ENCODE assay signal across 1 cellular context in the genomic region with DNA sequence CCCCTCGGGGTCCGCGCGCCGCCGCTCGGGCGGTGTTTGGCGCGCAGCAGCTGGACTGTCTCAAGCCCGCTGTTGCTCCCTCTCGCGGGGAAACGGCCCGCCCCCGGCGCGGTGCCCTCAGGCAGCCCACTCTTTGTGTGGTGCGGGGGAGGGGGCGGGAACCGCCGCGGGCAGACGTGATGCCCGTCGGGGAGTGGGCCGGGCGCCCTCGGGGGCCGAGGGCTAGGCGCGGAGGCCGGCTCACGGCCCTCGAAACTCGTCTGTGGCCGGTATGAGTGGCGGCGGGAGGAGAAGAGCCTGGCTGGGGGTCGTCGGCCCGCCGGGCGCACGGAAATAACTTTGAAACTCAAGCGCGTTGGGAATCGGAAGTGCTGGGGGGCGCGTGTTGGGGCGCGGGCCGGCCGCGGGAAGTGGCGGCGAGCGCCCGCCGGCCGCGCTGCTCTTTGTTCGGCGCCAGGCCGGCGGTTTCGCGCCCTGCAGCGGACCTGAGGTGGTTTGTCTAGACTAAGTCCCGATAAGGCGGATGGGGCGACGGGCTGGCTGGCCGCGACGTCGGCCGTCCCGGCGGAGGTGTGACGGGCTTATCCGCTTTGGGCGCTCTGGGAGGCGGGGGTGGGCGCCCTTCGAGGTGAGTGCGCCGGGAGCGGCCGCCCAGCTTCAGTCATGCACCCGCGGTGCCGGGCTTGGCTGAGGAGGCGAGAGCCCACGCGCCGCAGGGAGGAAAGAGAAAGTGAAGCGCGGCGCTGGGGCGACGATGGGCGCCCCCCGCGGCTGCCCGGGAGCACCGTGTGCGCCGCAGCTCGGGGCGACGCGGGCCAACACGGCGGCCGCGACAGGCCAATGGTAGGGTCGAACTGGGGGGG.
TF ChIP-seq lines count a peak whose summit lies in the region.

No MANE protein-coding gene starts in this region.

TF ChIP-seq in HepG2, 621 proteins besides CTCF, POLR2A, EP300 and RAD21 (continued from another document and continues in another):
- no peak; the same call in 1 of the 2 replicates for TF ChIP-seq MYC (CRISPR knock-in tag; IDR thresholded peaks at IDR 0.05; ENCODE audit: borderline replicate concordance)
- TF ChIP-seq, protein P1, sequence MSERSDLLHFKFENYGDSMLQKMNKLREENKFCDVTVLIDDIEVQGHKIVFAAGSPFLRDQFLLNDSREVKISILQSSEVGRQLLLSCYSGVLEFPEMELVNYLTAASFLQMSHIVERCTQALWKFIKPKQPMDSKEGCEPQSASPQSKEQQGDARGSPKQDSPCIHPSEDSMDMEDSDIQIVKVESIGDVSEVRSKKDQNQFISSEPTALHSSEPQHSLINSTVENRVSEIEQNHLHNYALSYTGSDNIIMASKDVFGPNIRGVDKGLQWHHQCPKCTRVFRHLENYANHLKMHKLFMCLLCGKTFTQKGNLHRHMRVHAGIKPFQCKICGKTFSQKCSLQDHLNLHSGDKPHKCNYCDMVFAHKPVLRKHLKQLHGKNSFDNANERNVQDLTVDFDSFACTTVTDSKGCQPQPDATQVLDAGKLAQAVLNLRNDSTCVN (CRISPR knock-in tag; IDR thresholded peaks at IDR 0.05; ENCODE audit: borderline replicate concordance): no peak
- TF ChIP-seq, protein P2, sequence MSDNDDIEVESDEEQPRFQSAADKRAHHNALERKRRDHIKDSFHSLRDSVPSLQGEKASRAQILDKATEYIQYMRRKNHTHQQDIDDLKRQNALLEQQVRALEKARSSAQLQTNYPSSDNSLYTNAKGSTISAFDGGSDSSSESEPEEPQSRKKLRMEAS (IDR thresholded peaks at IDR 0.05): no peak; the same call in none of the 2 replicates
- no peak for TF ChIP-seq TRIM24 (CRISPR knock-in tag; IDR thresholded peaks at IDR 0.05)
- TF ChIP-seq, protein P3, sequence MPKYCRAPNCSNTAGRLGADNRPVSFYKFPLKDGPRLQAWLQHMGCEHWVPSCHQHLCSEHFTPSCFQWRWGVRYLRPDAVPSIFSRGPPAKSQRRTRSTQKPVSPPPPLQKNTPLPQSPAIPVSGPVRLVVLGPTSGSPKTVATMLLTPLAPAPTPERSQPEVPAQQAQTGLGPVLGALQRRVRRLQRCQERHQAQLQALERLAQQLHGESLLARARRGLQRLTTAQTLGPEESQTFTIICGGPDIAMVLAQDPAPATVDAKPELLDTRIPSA (CRISPR knock-in tag; IDR thresholded peaks at IDR 0.05; ENCODE audit: borderline replicate concordance): 0 out of 2 replicates have a peak, but pooled peaks have one; percentile 7
- 0 out of 2 replicates have a peak, but pooled peaks have one; percentile 13 for TF ChIP-seq ZSCAN20 (CRISPR knock-in tag; IDR thresholded peaks at IDR 0.05; ENCODE audit: borderline replicate concordance)
- no peak for TF ChIP-seq NR2F1 (CRISPR knock-in tag; IDR thresholded peaks at IDR 0.05)
- TF ChIP-seq RELA (CRISPR knock-in tag; IDR thresholded peaks at IDR 0.05): no peak
- TF ChIP-seq SIX1 (CRISPR knock-in tag; IDR thresholded peaks at IDR 0.05; ENCODE audit: borderline replicate concordance): no peak
- TF ChIP-seq ZNF333 (CRISPR knock-in tag; IDR thresholded peaks at IDR 0.05; ENCODE audit: borderline replicate concordance): no peak
- no peak for TF ChIP-seq HNF4A (CRISPR knock-in tag; IDR thresholded peaks at IDR 0.05)
- no peak for TF ChIP-seq SRF (IDR thresholded peaks at IDR 0.05; ENCODE audit: low read depth, low read length)
- no peak; the same call in 1 of the 2 replicates for TF ChIP-seq HMG20B (CRISPR knock-in tag; conservative IDR thresholded peaks at IDR 0.05)
- TF ChIP-seq ZNF772 (CRISPR knock-in tag; IDR thresholded peaks at IDR 0.05): no peak
- TF ChIP-seq, protein P4, sequence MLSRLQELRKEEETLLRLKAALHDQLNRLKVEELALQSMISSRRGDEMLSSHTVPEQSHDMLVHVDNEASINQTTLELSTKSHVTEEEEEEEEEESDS (CRISPR knock-in tag; IDR thresholded peaks at IDR 0.05; ENCODE audit: borderline replicate concordance): no peak
- TF ChIP-seq CBX5 (CRISPR knock-in tag; IDR thresholded peaks at IDR 0.05; ENCODE audit: borderline replicate concordance): 0 out of 2 replicates have a peak, but pooled peaks have one; percentile 11
- TF ChIP-seq, protein P5, sequence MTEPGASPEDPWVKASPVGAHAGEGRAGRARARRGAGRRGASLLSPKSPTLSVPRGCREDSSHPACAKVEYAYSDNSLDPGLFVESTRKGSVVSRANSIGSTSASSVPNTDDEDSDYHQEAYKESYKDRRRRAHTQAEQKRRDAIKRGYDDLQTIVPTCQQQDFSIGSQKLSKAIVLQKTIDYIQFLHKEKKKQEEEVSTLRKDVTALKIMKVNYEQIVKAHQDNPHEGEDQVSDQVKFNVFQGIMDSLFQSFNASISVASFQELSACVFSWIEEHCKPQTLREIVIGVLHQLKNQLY (CRISPR knock-in tag; IDR thresholded peaks at IDR 0.05): no peak
- TF ChIP-seq ZNF510 (CRISPR knock-in tag; IDR thresholded peaks at IDR 0.05; ENCODE audit: low read depth): no peak
- TF ChIP-seq, protein P6, sequence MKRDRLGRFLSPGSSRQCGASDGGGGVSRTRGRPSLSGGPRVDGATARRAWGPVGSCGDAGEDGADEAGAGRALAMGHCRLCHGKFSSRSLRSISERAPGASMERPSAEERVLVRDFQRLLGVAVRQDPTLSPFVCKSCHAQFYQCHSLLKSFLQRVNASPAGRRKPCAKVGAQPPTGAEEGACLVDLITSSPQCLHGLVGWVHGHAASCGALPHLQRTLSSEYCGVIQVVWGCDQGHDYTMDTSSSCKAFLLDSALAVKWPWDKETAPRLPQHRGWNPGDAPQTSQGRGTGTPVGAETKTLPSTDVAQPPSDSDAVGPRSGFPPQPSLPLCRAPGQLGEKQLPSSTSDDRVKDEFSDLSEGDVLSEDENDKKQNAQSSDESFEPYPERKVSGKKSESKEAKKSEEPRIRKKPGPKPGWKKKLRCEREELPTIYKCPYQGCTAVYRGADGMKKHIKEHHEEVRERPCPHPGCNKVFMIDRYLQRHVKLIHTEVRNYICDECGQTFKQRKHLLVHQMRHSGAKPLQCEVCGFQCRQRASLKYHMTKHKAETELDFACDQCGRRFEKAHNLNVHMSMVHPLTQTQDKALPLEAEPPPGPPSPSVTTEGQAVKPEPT (CRISPR knock-in tag; IDR thresholded peaks at IDR 0.05; ENCODE audit: low read depth): 0 out of 2 replicates have a peak, but pooled peaks have one; percentile 9
- no peak for TF ChIP-seq SP140L (CRISPR knock-in tag; IDR thresholded peaks at IDR 0.05; ENCODE audit: borderline replicate concordance)
- no peak for TF ChIP-seq ISX (CRISPR knock-in tag; conservative IDR thresholded peaks at IDR 0.05)
- no peak for TF ChIP-seq SMAD9 (CRISPR knock-in tag; IDR thresholded peaks at IDR 0.05)
- TF ChIP-seq ZNF777 (CRISPR knock-in tag; IDR thresholded peaks at IDR 0.05): peak; percentile 97
- TF ChIP-seq, protein P7, sequence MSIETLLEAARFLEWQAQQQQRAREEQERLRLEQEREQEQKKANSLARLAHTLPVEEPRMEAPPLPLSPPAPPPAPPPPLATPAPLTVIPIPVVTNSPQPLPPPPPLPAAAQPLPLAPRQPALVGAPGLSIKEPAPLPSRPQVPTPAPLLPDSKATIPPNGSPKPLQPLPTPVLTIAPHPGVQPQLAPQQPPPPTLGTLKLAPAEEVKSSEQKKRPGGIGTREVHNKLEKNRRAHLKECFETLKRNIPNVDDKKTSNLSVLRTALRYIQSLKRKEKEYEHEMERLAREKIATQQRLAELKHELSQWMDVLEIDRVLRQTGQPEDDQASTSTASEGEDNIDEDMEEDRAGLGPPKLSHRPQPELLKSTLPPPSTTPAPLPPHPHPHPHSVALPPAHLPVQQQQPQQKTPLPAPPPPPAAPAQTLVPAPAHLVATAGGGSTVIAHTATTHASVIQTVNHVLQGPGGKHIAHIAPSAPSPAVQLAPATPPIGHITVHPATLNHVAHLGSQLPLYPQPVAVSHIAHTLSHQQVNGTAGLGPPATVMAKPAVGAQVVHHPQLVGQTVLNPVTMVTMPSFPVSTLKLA (IDR thresholded peaks at IDR 0.05): no peak
- TF ChIP-seq, protein P8, sequence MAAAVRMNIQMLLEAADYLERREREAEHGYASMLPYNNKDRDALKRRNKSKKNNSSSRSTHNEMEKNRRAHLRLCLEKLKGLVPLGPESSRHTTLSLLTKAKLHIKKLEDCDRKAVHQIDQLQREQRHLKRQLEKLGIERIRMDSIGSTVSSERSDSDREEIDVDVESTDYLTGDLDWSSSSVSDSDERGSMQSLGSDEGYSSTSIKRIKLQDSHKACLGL (CRISPR knock-in tag; IDR thresholded peaks at IDR 0.05): peak; percentile 39
- no peak for TF ChIP-seq KMT2B (CRISPR knock-in tag; IDR thresholded peaks at IDR 0.05)
- no peak for TF ChIP-seq ZNF569 (CRISPR knock-in tag; IDR thresholded peaks at IDR 0.05; ENCODE audit: borderline replicate concordance)
- peak; percentile 76 for TF ChIP-seq SKI (IDR thresholded peaks at IDR 0.05; ENCODE audit: partially characterized antibody)
- TF ChIP-seq ZNF773 (CRISPR knock-in tag; IDR thresholded peaks at IDR 0.05; ENCODE audit: borderline replicate concordance): no peak
- no peak for TF ChIP-seq KLF16 (CRISPR knock-in tag; IDR thresholded peaks at IDR 0.05)
- TF ChIP-seq PPARG (CRISPR knock-in tag; conservative IDR thresholded peaks at IDR 0.05): 0 out of 2 replicates have a peak, but pooled peaks have one; percentile 30
- TF ChIP-seq ZC3H13 (CRISPR knock-in tag; IDR thresholded peaks at IDR 0.05): peak; percentile 60; the same call in 1 of the 2 replicates
- no peak for TF ChIP-seq ARNT (IDR thresholded peaks at IDR 0.05)
- TF ChIP-seq PAF1 (CRISPR knock-in tag; IDR thresholded peaks at IDR 0.05): no peak
- no peak for TF ChIP-seq MBNL3 (CRISPR knock-in tag; conservative IDR thresholded peaks at IDR 0.05)
- 0 out of 2 replicates have a peak, but pooled peaks have one; percentile 3 for TF ChIP-seq SNAPC2 (CRISPR knock-in tag; IDR thresholded peaks at IDR 0.05)
- TF ChIP-seq, protein P9, sequence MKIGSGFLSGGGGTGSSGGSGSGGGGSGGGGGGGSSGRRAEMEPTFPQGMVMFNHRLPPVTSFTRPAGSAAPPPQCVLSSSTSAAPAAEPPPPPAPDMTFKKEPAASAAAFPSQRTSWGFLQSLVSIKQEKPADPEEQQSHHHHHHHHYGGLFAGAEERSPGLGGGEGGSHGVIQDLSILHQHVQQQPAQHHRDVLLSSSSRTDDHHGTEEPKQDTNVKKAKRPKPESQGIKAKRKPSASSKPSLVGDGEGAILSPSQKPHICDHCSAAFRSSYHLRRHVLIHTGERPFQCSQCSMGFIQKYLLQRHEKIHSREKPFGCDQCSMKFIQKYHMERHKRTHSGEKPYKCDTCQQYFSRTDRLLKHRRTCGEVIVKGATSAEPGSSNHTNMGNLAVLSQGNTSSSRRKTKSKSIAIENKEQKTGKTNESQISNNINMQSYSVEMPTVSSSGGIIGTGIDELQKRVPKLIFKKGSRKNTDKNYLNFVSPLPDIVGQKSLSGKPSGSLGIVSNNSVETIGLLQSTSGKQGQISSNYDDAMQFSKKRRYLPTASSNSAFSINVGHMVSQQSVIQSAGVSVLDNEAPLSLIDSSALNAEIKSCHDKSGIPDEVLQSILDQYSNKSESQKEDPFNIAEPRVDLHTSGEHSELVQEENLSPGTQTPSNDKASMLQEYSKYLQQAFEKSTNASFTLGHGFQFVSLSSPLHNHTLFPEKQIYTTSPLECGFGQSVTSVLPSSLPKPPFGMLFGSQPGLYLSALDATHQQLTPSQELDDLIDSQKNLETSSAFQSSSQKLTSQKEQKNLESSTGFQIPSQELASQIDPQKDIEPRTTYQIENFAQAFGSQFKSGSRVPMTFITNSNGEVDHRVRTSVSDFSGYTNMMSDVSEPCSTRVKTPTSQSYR (CRISPR knock-in tag; IDR thresholded peaks at IDR 0.05; ENCODE audit: borderline replicate concordance): no peak
- no peak for TF ChIP-seq ZNF292 (CRISPR knock-in tag; IDR thresholded peaks at IDR 0.05; ENCODE audit: borderline replicate concordance, low read depth)
- TF ChIP-seq, protein P10, sequence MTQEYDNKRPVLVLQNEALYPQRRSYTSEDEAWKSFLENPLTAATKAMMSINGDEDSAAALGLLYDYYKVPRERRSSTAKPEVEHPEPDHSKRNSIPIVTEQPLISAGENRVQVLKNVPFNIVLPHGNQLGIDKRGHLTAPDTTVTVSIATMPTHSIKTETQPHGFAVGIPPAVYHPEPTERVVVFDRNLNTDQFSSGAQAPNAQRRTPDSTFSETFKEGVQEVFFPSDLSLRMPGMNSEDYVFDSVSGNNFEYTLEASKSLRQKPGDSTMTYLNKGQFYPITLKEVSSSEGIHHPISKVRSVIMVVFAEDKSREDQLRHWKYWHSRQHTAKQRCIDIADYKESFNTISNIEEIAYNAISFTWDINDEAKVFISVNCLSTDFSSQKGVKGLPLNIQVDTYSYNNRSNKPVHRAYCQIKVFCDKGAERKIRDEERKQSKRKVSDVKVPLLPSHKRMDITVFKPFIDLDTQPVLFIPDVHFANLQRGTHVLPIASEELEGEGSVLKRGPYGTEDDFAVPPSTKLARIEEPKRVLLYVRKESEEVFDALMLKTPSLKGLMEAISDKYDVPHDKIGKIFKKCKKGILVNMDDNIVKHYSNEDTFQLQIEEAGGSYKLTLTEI (CRISPR knock-in tag; conservative IDR thresholded peaks at IDR 0.05): no peak
- TF ChIP-seq, protein P11, sequence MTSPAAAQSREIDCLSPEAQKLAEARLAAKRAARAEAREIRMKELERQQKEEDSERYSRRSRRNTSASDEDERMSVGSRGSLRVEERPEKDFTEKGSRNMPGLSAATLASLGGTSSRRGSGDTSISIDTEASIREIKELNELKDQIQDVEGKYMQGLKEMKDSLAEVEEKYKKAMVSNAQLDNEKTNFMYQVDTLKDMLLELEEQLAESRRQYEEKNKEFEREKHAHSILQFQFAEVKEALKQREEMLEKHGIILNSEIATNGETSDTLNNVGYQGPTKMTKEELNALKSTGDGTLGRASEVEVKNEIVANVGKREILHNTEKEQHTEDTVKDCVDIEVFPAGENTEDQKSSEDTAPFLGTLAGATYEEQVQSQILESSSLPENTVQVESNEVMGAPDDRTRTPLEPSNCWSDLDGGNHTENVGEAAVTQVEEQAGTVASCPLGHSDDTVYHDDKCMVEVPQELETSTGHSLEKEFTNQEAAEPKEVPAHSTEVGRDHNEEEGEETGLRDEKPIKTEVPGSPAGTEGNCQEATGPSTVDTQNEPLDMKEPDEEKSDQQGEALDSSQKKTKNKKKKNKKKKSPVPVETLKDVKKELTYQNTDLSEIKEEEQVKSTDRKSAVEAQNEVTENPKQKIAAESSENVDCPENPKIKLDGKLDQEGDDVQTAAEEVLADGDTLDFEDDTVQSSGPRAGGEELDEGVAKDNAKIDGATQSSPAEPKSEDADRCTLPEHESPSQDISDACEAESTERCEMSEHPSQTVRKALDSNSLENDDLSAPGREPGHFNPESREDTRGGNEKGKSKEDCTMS (CRISPR knock-in tag; conservative IDR thresholded peaks at IDR 0.05): no peak
- TF ChIP-seq ISL2 (CRISPR knock-in tag; IDR thresholded peaks at IDR 0.05): no peak
- TF ChIP-seq, protein P12, sequence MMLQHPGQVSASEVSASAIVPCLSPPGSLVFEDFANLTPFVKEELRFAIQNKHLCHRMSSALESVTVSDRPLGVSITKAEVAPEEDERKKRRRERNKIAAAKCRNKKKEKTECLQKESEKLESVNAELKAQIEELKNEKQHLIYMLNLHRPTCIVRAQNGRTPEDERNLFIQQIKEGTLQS (CRISPR knock-in tag; IDR thresholded peaks at IDR 0.05): 0 out of 2 replicates have a peak, but pooled peaks have one; percentile 17
- TF ChIP-seq ZBTB20 (CRISPR knock-in tag; IDR thresholded peaks at IDR 0.05; ENCODE audit: borderline replicate concordance, low read depth): no peak
- TF ChIP-seq THYN1 (CRISPR knock-in tag; IDR thresholded peaks at IDR 0.05; ENCODE audit: borderline replicate concordance, low read depth): no peak
- no peak for TF ChIP-seq TARDBP (CRISPR knock-in tag; IDR thresholded peaks at IDR 0.05)
- TF ChIP-seq CCAR2 (optimal IDR thresholded peaks at IDR 0.05; ENCODE audit: low read depth, low read length): no peak
- peak; percentile 19; the same call in 1 of the 2 replicates for TF ChIP-seq ZNF317 (CRISPR knock-in tag; IDR thresholded peaks at IDR 0.05)
- 0 out of 2 replicates have a peak, but pooled peaks have one; percentile 15 for TF ChIP-seq SIN3B (IDR thresholded peaks at IDR 0.05; ENCODE audit: low read length)
- TF ChIP-seq ZNF432 (CRISPR knock-in tag; IDR thresholded peaks at IDR 0.05; ENCODE audit: borderline replicate concordance): no peak
- no peak for TF ChIP-seq SMC3 (IDR thresholded peaks at IDR 0.05; ENCODE audit: low read length)
- no peak for TF ChIP-seq HIVEP1 (CRISPR knock-in tag; IDR thresholded peaks at IDR 0.05)
